In the genomic region with DNA sequence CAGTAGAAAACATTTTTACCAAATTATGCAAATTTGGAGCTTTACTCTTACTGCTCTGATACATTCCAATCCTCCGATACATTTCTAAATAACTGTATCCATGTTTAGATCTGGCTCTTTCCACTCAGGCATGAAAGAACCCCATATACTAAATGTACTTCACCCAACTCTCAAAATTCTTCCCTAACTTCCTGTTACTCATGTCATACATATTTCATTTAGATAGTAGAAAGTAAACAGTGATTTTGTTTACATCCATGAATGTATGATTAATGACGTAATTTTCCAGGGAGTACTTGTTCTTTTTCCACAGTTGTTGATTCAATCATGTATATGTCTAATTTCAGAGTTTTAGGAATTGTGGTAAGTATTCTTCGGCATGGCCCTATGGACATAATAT, we compare ENCODE assay signal across 16 cellular contexts.
DNase-seq lines count a peak whose midpoint lies in the region; ATAC-seq, FAIRE-seq and TF ChIP-seq lines count a peak whose summit lies in the region.
"Had no signal": no experiment of that assay in that cellular context is flagged by ENCODE, and none has a peak within 500 bp of the region (broad histone marks: within the 10 kb centered on the region; RNA-seq: fewer than 3 reads in every experiment).

No MANE protein-coding gene starts in this region.

- H3K27me3 ChIP-seq in GM12878 (replicated peaks in 1 of 2; ENCODE audit: control insufficient read depth in 2 of 2, insufficient read depth in 2 of 2, low read length in 1 of 2) (no peaks in the 10 kb centered on the region), lower lobe of right lung (ENCODE audit: low read depth) (no peaks in the 10 kb centered on the region)
- no peaks in the 10 kb centered on the region for H3K27me3 ChIP-seq in naive thymus-derived CD4-positive, alpha-beta T cell (ENCODE audit: control insufficient read depth in 2 of 2, insufficient read depth in 2 of 2, low read length in 2 of 2)

- no TSS peak for BruUV-seq in GM12878 (replicated peaks; lab: Mats Ljungman, UMichigan)

- RAD21 ChIA-PET in GM12878 (lab: Charles Lee; ENCODE audit: unreplicated experiment), result no interaction called here

- CTCF ChIA-PET in GM12878 (lab: Yijun Ruan, JAX), result no interaction called here
- CTCF ChIA-PET in naive thymus-derived CD4-positive, alpha-beta T cell (lab: Charles Lee), result no interaction called here

- H3K36me3 Mint-ChIP-seq in osteocyte (ENCODE audit: unreplicated experiment), result no peaks in the 10 kb centered on the region
- no peaks in the 10 kb centered on the region for H3K36me3 Mint-ChIP-seq in naive thymus-derived CD4-positive, alpha-beta T cell

- TF ChIP-seq CTCF in D721Med (IDR thresholded peaks at IDR 0.05; ENCODE audit: insufficient read depth, missing control alignments) (no peak), GM12878 (IDR thresholded peaks at IDR 0.05 in 2 of 3, conservative IDR thresholded peaks at IDR 0.05 in 1 of 3; ENCODE audit: control insufficient read depth in 2 of 3, extremely low read depth in 1 of 3, insufficient read depth in 1 of 3, low read depth in 3 of 3, low read length in 3 of 3) (no peak), osteocyte (IDR thresholded peaks at IDR 0.05) (no peak), lower lobe of right lung (IDR thresholded peaks at IDR 0.05) (no peak)

- no peak overlapping the region for H3K4me2 ChIP-seq in GM12878 (ENCODE audit: control insufficient read depth, insufficient read depth)

- H3K9me3 ChIP-seq in GM12878 (replicated peaks; ENCODE audit: control insufficient read depth, insufficient read depth, low read length) (no peaks in the 10 kb centered on the region), lower lobe of right lung (no peaks in the 10 kb centered on the region)
- no peaks in the 10 kb centered on the region for H3K9me3 ChIP-seq in naive thymus-derived CD4-positive, alpha-beta T cell (ENCODE audit: control insufficient read depth in 2 of 3, low read length in 3 of 3)

- no peak overlapping the region for H3K9ac ChIP-seq in GM12878 (ENCODE audit: control insufficient read depth, insufficient read depth, low read length)
- H3K9ac ChIP-seq: GM23248 had no signal

- H3K4me3 Mint-ChIP-seq in osteocyte (ENCODE audit: unreplicated experiment), result no peak overlapping the region
- H3K4me3 Mint-ChIP-seq in naive thymus-derived CD4-positive, alpha-beta T cell, result no peak overlapping the region

- H3K27ac ChIP-seq in GM12878 (ENCODE audit: control insufficient read depth, insufficient read depth) (no peak overlapping the region), lower lobe of right lung (no peak overlapping the region)
- no peak overlapping the region for H3K27ac ChIP-seq in naive thymus-derived CD4-positive, alpha-beta T cell (ENCODE audit: low read depth, low read length)
- H3K27ac ChIP-seq: GM23248 had no signal

- H3K36me3 ChIP-seq in GM12878 (ENCODE audit: control insufficient read depth in 2 of 2, insufficient read depth in 2 of 2, low read length in 1 of 2), result no peaks in the 10 kb centered on the region
- no peaks in the 10 kb centered on the region for H3K36me3 ChIP-seq in naive thymus-derived CD4-positive, alpha-beta T cell (ENCODE audit: control insufficient read depth in 2 of 3, insufficient read depth in 3 of 3, low read length in 3 of 3)
- no peaks in the 10 kb centered on the region for H3K36me3 ChIP-seq in lower lobe of right lung

- ATAC-seq in GM12878, result no peak
- no peak for ATAC-seq in naive thymus-derived CD4-positive, alpha-beta T cell
- no peak for ATAC-seq in HG03108 (IDR thresholded peaks at IDR 0.05; ENCODE audit: unreplicated experiment)
- ATAC-seq in lower lobe of right lung, result no peak
- ATAC-seq: Panc1 had no signal

- POLR2A ChIA-PET in GM12878 (lab: Charles Lee), result no interaction called here
- POLR2A ChIA-PET in naive thymus-derived CD4-positive, alpha-beta T cell (lab: Charles Lee), result interaction anchor here (0.6 kb wide), 1 partner anchor 13 kb away, joined by 3 read pairs; no protein-coding TSS in a partner anchor

- no peak for TF ChIP-seq RAD21 in GM12878 (IDR thresholded peaks at IDR 0.05; ENCODE audit: insufficient read depth, low read depth, low read length)

- no peak for TF ChIP-seq EP300 in GM12878 (IDR thresholded peaks at IDR 0.05; ENCODE audit: borderline replicate concordance in 1 of 2, control insufficient read depth in 1 of 2, low read depth in 2 of 2, low read length in 2 of 2)

- peaks cover 7% of the 10 kb centered on the region for H3K9me3 Mint-ChIP-seq in osteocyte (ENCODE audit: unreplicated experiment)
- H3K9me3 Mint-ChIP-seq in naive thymus-derived CD4-positive, alpha-beta T cell, result peaks cover 0 to 15% (median 0%) of the 10 kb centered on the region in 11 donors

- no peak overlapping the region for H3K27ac Mint-ChIP-seq in osteocyte (ENCODE audit: unreplicated experiment)
- no peak overlapping the region for H3K27ac Mint-ChIP-seq in naive thymus-derived CD4-positive, alpha-beta T cell

- H3K4me1 Mint-ChIP-seq in osteocyte (ENCODE audit: unreplicated experiment), result no peaks in the 10 kb centered on the region
- H3K4me1 Mint-ChIP-seq in naive thymus-derived CD4-positive, alpha-beta T cell, result no peaks in the 10 kb centered on the region

- 42% methylated on average over 3 of the region's 3 CpGs for WGBS in GM12878 (ENCODE audit: insufficient coverage, insufficient replicate concordance, low lambda C conversion rate, missing lambda C conversion rate)

- no peaks in the 10 kb centered on the region for H3K79me2 ChIP-seq in GM12878 (ENCODE audit: control insufficient read depth, insufficient read depth, low read length)

- H3K4me3 ChIP-seq in GM12878 (no peak overlapping the region), lower lobe of right lung (no peak overlapping the region)
- H3K4me3 ChIP-seq in naive thymus-derived CD4-positive, alpha-beta T cell (ENCODE audit: low read length), result no peak overlapping the region
- H3K4me3 ChIP-seq: GM23248 had no signal

- in situ Hi-C loops in GM12878 (cut with MboI), result no loop called here

- no peaks in the 10 kb centered on the region for H3K27me3 Mint-ChIP-seq in osteocyte (ENCODE audit: unreplicated experiment)
- no peaks in the 10 kb centered on the region for H3K27me3 Mint-ChIP-seq in naive thymus-derived CD4-positive, alpha-beta T cell

- DNase-seq in D721Med (ENCODE audit: insufficient read length, low spot score) (no peak), HT1080 (ENCODE audit: low read depth) (peak; percentile 12), GM12878 (ENCODE audit: low read depth, low spot score) (no peak), osteocyte (ENCODE audit: extremely low spot score, unreplicated experiment) (no peak), lower lobe of right lung (no peak)
- DNase-seq in naive thymus-derived CD4-positive, alpha-beta T cell, result no peak
- DNase-seq: ACHN, COR-L47, DMS153, GM23248, KG1, NCI-H2081 treated with DMSO at 0.1 percent for 48 hours, NCI-H524 had no signal

- FAIRE-seq in D721Med (lab: Jason Lieb, UNC) (peak; percentile 32), GM12878 (lab: Jason Lieb, UNC) (no peak), islet of Langerhans (lab: Jason Lieb, UNC) (peak; percentile 9)

- SMC1A ChIA-PET in GM12878 (lab: Charles Lee; ENCODE audit: uncharacterized antibody, unreplicated experiment), result no interaction called here

- no peak for TF ChIP-seq POLR2A in GM12878 (IDR thresholded peaks at IDR 0.05; ENCODE audit: low read depth, low read length)

- intact Hi-C loops in GM12878 (cut with micrococcal nuclease; ENCODE audit: unreplicated experiment) (no loop called here), lower lobe of right lung (cut with DNase I) (no loop called here)
- intact Hi-C loops in naive thymus-derived CD4-positive, alpha-beta T cell (cut with micrococcal nuclease), result no loop called here

- H4K20me1 ChIP-seq in GM12878 (ENCODE audit: control insufficient read depth, insufficient read depth), result no peaks in the 10 kb centered on the region

- H3K4me1 ChIP-seq in GM12878 (ENCODE audit: control insufficient read depth, insufficient read depth, low read length), result no peaks in the 10 kb centered on the region
- no peaks in the 10 kb centered on the region for H3K4me1 ChIP-seq in naive thymus-derived CD4-positive, alpha-beta T cell (ENCODE audit: control insufficient read depth in 2 of 2, insufficient read depth in 2 of 2, low read length in 2 of 2)
- no peaks in the 10 kb centered on the region for H3K4me1 ChIP-seq in lower lobe of right lung

- no peak overlapping the region for H2AFZ ChIP-seq in GM12878 (ENCODE audit: control insufficient read depth, low read depth, low read length)
- H2AFZ ChIP-seq: GM23248 had no signal

TF ChIP-seq in GM12878, 131 proteins besides CTCF, POLR2A, EP300 and RAD21:
- TF ChIP-seq CBFB (IDR thresholded peaks at IDR 0.05; ENCODE audit: low read depth) (no peak), ATF7 (IDR thresholded peaks at IDR 0.05; ENCODE audit: low read depth) (peak; percentile 42; the same call in 1 of the 2 replicates)
